8 cellular contexts compared by ENCODE assay signal in the genomic region with DNA sequence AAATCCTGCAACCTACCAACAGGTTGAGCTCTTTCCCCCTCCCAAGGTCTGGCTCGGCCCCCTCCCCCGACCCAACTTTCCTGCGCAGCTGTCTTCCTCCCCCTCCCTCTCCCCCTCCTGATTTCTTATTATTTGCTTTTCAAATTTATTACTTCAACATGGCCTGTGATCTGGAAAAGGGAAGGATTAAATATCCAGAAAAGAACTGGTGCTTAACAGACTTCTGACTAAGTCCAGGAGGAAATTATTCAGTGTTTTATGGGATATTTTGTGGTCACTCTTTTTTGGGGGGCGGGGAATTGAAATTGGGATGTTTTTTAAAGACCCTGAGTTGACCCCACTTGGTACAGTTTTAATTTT. TPM values are rescaled to one million over a fixed set of nuclear protein-coding genes. Genes with fewer than 3 reads are reported as not detected.
A peak's percentile ranks its signal among the peaks of the same experiment; 100 is the strongest.
DNase-seq lines count a peak whose midpoint lies in the region; ATAC-seq and TF ChIP-seq lines count a peak whose summit lies in the region.

No MANE protein-coding gene starts in this region.

- H4K20me1 ChIP-seq in neural cell (ENCODE audit: insufficient read depth): no peaks in the 10 kb centered on the region

- DNase-seq in Caki2 (ENCODE audit: low read depth) (peak; percentile 24), NCI-H2196 treated with DMSO at 0.1 percent for 48 hours (lab: John Stamatoyannopoulos, UW; ENCODE audit: unreplicated experiment) (peak; percentile 31), NCI-H1048 (lab: John Stamatoyannopoulos, UW) (no peak), cerebellum (ENCODE audit: low spot score) (no peak)
- DNase-seq in stimulated activated CD4-positive, alpha-beta T cell treated with anti-CD3 and anti-CD28 coated beads, Interleukin-1b, Interleukin-23, amount 100 ng/mL, for 48 hours: no peak

- no peaks in the 10 kb centered on the region for H3K36me3 ChIP-seq in ectodermal cell (ENCODE audit: control insufficient read depth, insufficient read depth, low read length)
- H3K36me3 ChIP-seq in neural cell (ENCODE audit: insufficient read depth, low read length): no peaks in the 10 kb centered on the region

- TF ChIP-seq CTCF in neural cell (IDR thresholded peaks at IDR 0.05; ENCODE audit: poor library complexity, severe bottlenecking): no peak

- no peak overlapping the region for H2AFZ ChIP-seq in neural cell (ENCODE audit: low read depth, low read length)

- TF ChIP-seq RAD21 in neural cell (conservative IDR thresholded peaks at IDR 0.05): no peak

- H3K4me2 ChIP-seq in neural cell (ENCODE audit: low read length): peak overlapping the region; percentile 36

- peak overlapping the region; percentile 79 for H3K9ac ChIP-seq in neural cell (ENCODE audit: low read length)

- H3K4me3 ChIP-seq in ectodermal cell (ENCODE audit: insufficient read depth, low read depth, low read length): peak overlapping the region; percentile 67
- peak overlapping the region; percentile 83 for H3K4me3 ChIP-seq in neural cell (ENCODE audit: low read length)

- TF ChIP-seq EP300 in neural cell (conservative IDR thresholded peaks at IDR 0.05; ENCODE audit: poor library complexity, severe bottlenecking): no peak

- peaks cover 32% of the 10 kb centered on the region for H3K27me3 ChIP-seq in ectodermal cell (ENCODE audit: control insufficient read depth, insufficient read depth, low read length, poor library complexity, severe bottlenecking)
- H3K27me3 ChIP-seq in neural cell (ENCODE audit: insufficient read depth, low read depth, low read length): peaks cover 8% of the 10 kb centered on the region

- peaks cover 3% of the 10 kb centered on the region for H3F3A ChIP-seq in neural cell (ENCODE audit: insufficient read depth, low read length, poor library complexity, severe bottlenecking)

- 16 to 18% methylated on average over 3 to 4 of the region's 4 CpGs for WGBS in ectodermal cell, 2 experiments

- no peaks in the 10 kb centered on the region for H3K79me2 ChIP-seq in neural cell (replicated peaks; ENCODE audit: insufficient read depth, low read length)

- in situ Hi-C loops in Caki2 (cut with HindIII; ENCODE audit: low pct_unique_long_range_greater_than_20kb, low sequenced_read_pairs): no loop called here

- no peak overlapping the region for H3K27ac ChIP-seq in ectodermal cell (ENCODE audit: insufficient read depth, low read depth, low read length, poor library complexity, severe bottlenecking)
- no peak overlapping the region for H3K27ac ChIP-seq in neural cell (ENCODE audit: low read length)

- no peak for ATAC-seq in HG03196 (IDR thresholded peaks at IDR 0.05; ENCODE audit: unreplicated experiment)

- H3K4me1 ChIP-seq in ectodermal cell (ENCODE audit: control insufficient read depth, insufficient read depth, low read length): no peaks in the 10 kb centered on the region

- no peaks in the 10 kb centered on the region for H3K9me2 ChIP-seq in neural cell (ENCODE audit: insufficient read depth, low read length)

- H3K9me3 ChIP-seq in ectodermal cell (ENCODE audit: control insufficient read depth, low read length): no peaks in the 10 kb centered on the region
- no peaks in the 10 kb centered on the region for H3K9me3 ChIP-seq in neural cell (ENCODE audit: low read length)

TF ChIP-seq in neural cell, 6 proteins besides CTCF, POLR2A, EP300 and RAD21:
- TF ChIP-seq TAF1 (IDR thresholded peaks at IDR 0.05; ENCODE audit: low read depth) (no peak), EZH2 (IDR thresholded peaks at IDR 0.05; ENCODE audit: borderline replicate concordance, insufficient read depth, low read length, poor library complexity, severe bottlenecking) (no peak), POLR2AphosphoS5 (IDR thresholded peaks at IDR 0.05) (no peak), REST (IDR thresholded peaks at IDR 0.05; ENCODE audit: borderline replicate concordance) (no peak), MXI1 (conservative IDR thresholded peaks at IDR 0.05; ENCODE audit: poor library complexity, severe bottlenecking) (no peak)

RNA-seq across cellular contexts. Expression of gene ARID5B, which starts 2.5 kb away (rescaled TPM):
- total RNA-seq in Caki2 (2014; rRNA removed; shearing (Covaris generic); ENCODE audit: low replicate concordance): 2.3 and 3.1 TPM in 2 replicates
- 5.1 TPM for polyA plus RNA-seq in ectodermal cell (2013, experiment 1 of 4)
- 4.7 TPM for polyA plus RNA-seq in ectodermal cell (2013, experiment 2 of 4)
- 4.9 TPM for polyA plus RNA-seq in ectodermal cell (2013, experiment 3 of 4)
- 5.2 TPM for polyA plus RNA-seq in ectodermal cell (2013, experiment 4 of 4)
- polyA plus RNA-seq in neural cell: 0.80 and 2.1 TPM in 2 replicates
- polyA minus RNA-seq in neural cell: 12.8 and 15.1 TPM in 2 replicates
- total RNA-seq in cerebellum: 27.4 TPM

Comparison
In these comparisons a context has a peak if more than half of its experiments do, and no peak if none do; other contexts are left out.
1. DNase-seq: peak in Caki2 (single experiment) and NCI-H2196 treated with DMSO at 0.1 percent for 48 hours (single experiment); none in stimulated activated CD4-positive, alpha-beta T cell treated with anti-CD3 and anti-CD28 coated beads, Interleukin-1b, Interleukin-23, amount 100 ng/mL, for 48 hours (single experiment), NCI-H1048 (single experiment) and cerebellum (single experiment).